In the genomic region with DNA sequence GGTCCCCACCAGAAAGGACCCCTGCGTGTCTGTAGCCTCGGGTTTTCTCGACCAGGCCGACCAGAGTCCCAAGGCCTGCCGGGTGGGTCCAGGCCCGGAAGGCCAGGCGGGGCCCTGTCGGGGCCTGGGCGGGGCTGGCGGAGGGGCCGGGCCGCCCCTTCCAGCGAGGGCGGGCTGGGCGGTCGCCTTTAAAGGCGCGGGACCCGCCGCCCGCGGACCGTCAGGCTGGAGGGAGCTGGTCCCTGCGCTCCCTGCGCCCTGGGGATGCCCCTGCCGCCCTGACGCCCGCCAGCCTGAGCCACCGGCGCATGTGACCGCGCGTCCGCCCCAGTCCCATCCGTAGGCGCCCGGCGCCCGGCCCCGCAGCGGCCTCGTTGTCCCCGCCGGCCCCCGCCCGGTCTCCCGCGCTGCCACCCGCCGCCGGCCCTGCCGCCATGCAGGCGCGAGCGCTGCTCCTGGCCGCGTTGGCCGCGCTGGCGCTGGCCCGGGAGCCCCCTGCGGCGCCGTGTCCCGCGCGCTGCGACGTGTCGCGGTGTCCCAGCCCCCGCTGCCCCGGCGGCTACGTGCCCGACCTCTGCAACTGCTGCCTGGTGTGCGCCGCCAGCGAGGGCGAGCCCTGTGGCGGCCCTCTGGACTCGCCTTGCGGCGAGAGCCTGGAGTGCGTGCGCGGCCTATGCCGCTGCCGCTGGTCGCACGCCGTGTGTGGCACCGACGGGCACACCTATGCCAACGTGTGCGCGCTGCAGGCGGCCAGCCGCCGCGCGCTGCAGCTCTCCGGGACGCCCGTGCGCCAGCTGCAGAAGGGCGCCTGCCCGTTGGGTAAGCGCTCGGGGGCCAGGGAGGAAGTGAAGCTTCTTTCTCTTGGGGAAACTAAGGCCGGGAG, we compare ENCODE assay signal across 9 cellular contexts. TPM values are rescaled to one million over a fixed set of nuclear protein-coding genes. Genes with fewer than 3 reads are reported as not detected.
DNase-seq lines count a peak whose midpoint lies in the region; ATAC-seq, FAIRE-seq and TF ChIP-seq lines count a peak whose summit lies in the region.
"Had no signal": no experiment of that assay in that cellular context is flagged by ENCODE, and none has a peak within 500 bp of the region (broad histone marks: within the 10 kb centered on the region; RNA-seq: fewer than 3 reads in every experiment).

A gene (plus strand): TSS at position 220 of the 883 bp plus-strand sequence. CDS start 215 bp downstream, at position 435.

- peaks cover 4% of the 10 kb centered on the region for H3K36me3 Mint-ChIP-seq in astrocyte (ENCODE audit: low read depth, unreplicated experiment)

- H3K27ac Mint-ChIP-seq in astrocyte (ENCODE audit: unreplicated experiment): peak within 1 kb of the TSS; percentile 26

- H3K9me3 Mint-ChIP-seq in astrocyte (ENCODE audit: unreplicated experiment): no peaks in the 10 kb centered on the region

- H3K4me3 ChIP-seq in HAP-1 (peak within 1 kb of the TSS; percentile 25; the same call in 1 of the 2 replicates), astrocyte (ENCODE audit: insufficient read depth, low read depth, low read length) (peak within 1 kb of the TSS; percentile 33), smooth muscle cell (peak within 1 kb of the TSS; percentile 61)

- H3K36me3 ChIP-seq in HAP-1 (replicated peaks) (no peaks in the 10 kb centered on the region), astrocyte (ENCODE audit: insufficient read depth, low read length) (no peaks in the 10 kb centered on the region), smooth muscle cell (ENCODE audit: low read depth) (no peaks in the 10 kb centered on the region)

- no peak for TF ChIP-seq CTCF in astrocyte (IDR thresholded peaks at IDR 0.05; ENCODE audit: insufficient read depth, low read depth, low read length)
- TF ChIP-seq CTCF in smooth muscle cell (IDR thresholded peaks at IDR 0.05; ENCODE audit: borderline replicate concordance, insufficient read depth, poor library complexity, severe bottlenecking): no peak

- no peak within 1 kb of the TSS for H3K27ac ChIP-seq in astrocyte (ENCODE audit: low read depth, low read length)
- no peak within 1 kb of the TSS for H3K27ac ChIP-seq in smooth muscle cell (ENCODE audit: low read depth)

- H3F3A ChIP-seq in smooth muscle cell (ENCODE audit: low read depth): peaks cover 13% of the 10 kb centered on the region

- peaks cover 35% of the 10 kb centered on the region for H3K27me3 Mint-ChIP-seq in astrocyte (ENCODE audit: low read depth, unreplicated experiment)

- WGBS in smooth muscle cell (ENCODE audit: low lambda C conversion rate): 5% methylated on average over 54 of the region's 111 CpGs

- peak within 1 kb of the TSS; percentile 56 for H2AFZ ChIP-seq in astrocyte (ENCODE audit: low read depth, low read length)
- H2AFZ ChIP-seq in smooth muscle cell (ENCODE audit: low read depth): peak within 1 kb of the TSS; percentile 47

- H3K4me3 Mint-ChIP-seq in astrocyte (ENCODE audit: unreplicated experiment): peak within 1 kb of the TSS; percentile 81

- H3K4me2 ChIP-seq in astrocyte (ENCODE audit: low read length): peak within 1 kb of the TSS; percentile 84
- H3K4me2 ChIP-seq in smooth muscle cell: peak within 1 kb of the TSS; percentile 97

- H3K9me3 ChIP-seq in HAP-1 (no peaks in the 10 kb centered on the region), astrocyte (ENCODE audit: insufficient read depth, low read depth, low read length) (no peaks in the 10 kb centered on the region), smooth muscle cell (replicated peaks; ENCODE audit: low read depth) (no peaks in the 10 kb centered on the region)

- H3K4me1 Mint-ChIP-seq in astrocyte (ENCODE audit: low read depth, unreplicated experiment): peaks cover 9% of the 10 kb centered on the region

- ATAC-seq in GM19035 (IDR thresholded peaks at IDR 0.05; ENCODE audit: unreplicated experiment) (no peak), HG02763 (IDR thresholded peaks at IDR 0.05; ENCODE audit: unreplicated experiment) (no peak)

- H3K9ac ChIP-seq in astrocyte (ENCODE audit: low read length): peak within 1 kb of the TSS; percentile 46
- peak within 1 kb of the TSS; percentile 22 for H3K9ac ChIP-seq in smooth muscle cell (ENCODE audit: low read depth)

- DNase-seq in HAP-1 (ENCODE audit: low spot score in 2 of 2): peak; percentile 48 to 74
- DNase-seq in astrocyte (ENCODE audit: low read depth): no peak
- DNase-seq in iPS-NIHi7 (ENCODE audit: extremely low spot score): peak; percentile 89
- peak; percentile 45 for DNase-seq in smooth muscle cell (lab: John Stamatoyannopoulos, UW; ENCODE audit: unreplicated experiment)
- no peak for DNase-seq in activated naive CD4-positive, alpha-beta T cell treated with anti-CD3 and anti-CD28 coated beads, Interleukin-2, amount 50 U/mL, for 16 hours
- DNase-seq in stimulated activated CD4-positive, alpha-beta T cell treated with anti-CD3 and anti-CD28 coated beads, Interleukin-1b, Interleukin-23, amount 100 ng/mL, for 48 hours: no peak
- DNase-seq: cortex of kidney had no signal

- H3K4me1 ChIP-seq in HAP-1 (peaks cover 6% of the 10 kb centered on the region), astrocyte (ENCODE audit: insufficient read depth, low read length) (peaks cover 10% of the 10 kb centered on the region), smooth muscle cell (ENCODE audit: low read depth) (peaks cover 17% of the 10 kb centered on the region)

- H3K27me3 ChIP-seq in HAP-1 (ENCODE audit: low read depth): no peaks in the 10 kb centered on the region
- peaks cover 24% of the 10 kb centered on the region for H3K27me3 ChIP-seq in astrocyte (ENCODE audit: insufficient read depth, low read length)
- H3K27me3 ChIP-seq in smooth muscle cell (ENCODE audit: low read depth): no peaks in the 10 kb centered on the region

- H3K79me2 ChIP-seq in astrocyte (ENCODE audit: insufficient read depth, low read length) (no peaks in the 10 kb centered on the region), smooth muscle cell (ENCODE audit: low read depth) (peaks cover 17% of the 10 kb centered on the region)

- no peak for FAIRE-seq in astrocyte (lab: Jason Lieb, UNC)

- H4K20me1 ChIP-seq in astrocyte (ENCODE audit: insufficient read depth, low read length) (no peaks in the 10 kb centered on the region), smooth muscle cell (ENCODE audit: low read depth) (peaks cover 40% of the 10 kb centered on the region)

- in situ Hi-C loops in HAP-1 (cut with MboI; ENCODE audit: low sequenced_read_pairs): no loop called here

RNA-seq across cellular contexts. Expression of the gene that starts here (rescaled TPM):
- total RNA-seq in astrocyte (35.2 and 60.5 TPM in 2 replicates), smooth muscle cell (77.7 and 94.9 TPM in 2 replicates)
- 189 and 227 TPM in 2 replicates for polyA plus RNA-seq in smooth muscle cell

Comparison
In these comparisons a context has a peak if more than half of its experiments do, and no peak if none do; other contexts are left out.
1. DNase-seq: peak in HAP-1 (2 of 2), iPS-NIHi7 (single experiment) and smooth muscle cell (single experiment); none in astrocyte (single experiment), activated naive CD4-positive, alpha-beta T cell treated with anti-CD3 and anti-CD28 coated beads, Interleukin-2, amount 50 U/mL, for 16 hours (single experiment) and stimulated activated CD4-positive, alpha-beta T cell treated with anti-CD3 and anti-CD28 coated beads, Interleukin-1b, Interleukin-23, amount 100 ng/mL, for 48 hours (single experiment).
2. Peak in every context shown above with its lines, with median percentiles within 50 percentile points of each other: H3K4me3 ChIP-seq.